In the genomic region with DNA sequence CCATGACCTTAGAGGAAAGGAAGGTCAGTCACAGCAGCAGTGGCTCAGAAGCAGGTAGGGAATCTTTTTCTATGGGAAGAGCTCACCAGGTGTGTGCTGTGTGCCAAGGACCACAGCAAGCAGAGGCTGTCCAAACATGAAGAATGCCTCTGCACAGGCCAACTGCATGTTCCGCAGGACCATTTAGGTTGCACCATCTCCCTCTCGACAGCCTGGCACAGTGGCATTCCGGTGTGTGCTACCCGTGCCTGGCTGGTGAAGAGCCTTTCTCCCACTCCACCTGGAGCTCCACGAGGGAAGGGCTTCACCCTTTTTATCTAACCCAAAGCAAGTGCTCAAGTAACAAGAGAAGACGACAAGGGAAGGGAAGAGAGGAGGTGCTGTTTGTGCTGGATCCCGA, we compare ENCODE assay signal across 19 cellular contexts.
DNase-seq lines count a peak whose midpoint lies in the region; ATAC-seq, FAIRE-seq and TF ChIP-seq lines count a peak whose summit lies in the region.
"Had no signal": no experiment of that assay in that cellular context is flagged by ENCODE, and none has a peak within 500 bp of the region (broad histone marks: within the 10 kb centered on the region; RNA-seq: fewer than 3 reads in every experiment).

No MANE protein-coding gene starts in this region.

- no peak overlapping the region for H3K4me3 Mint-ChIP-seq in CD14-positive monocyte
- H3K4me3 Mint-ChIP-seq: activated T-helper 17 cell treated with anti-CD3 and anti-CD28 coated beads, Interleukin-2, amount 50 U/mL, for 72 hours had no signal

- in situ Hi-C loops in gastrocnemius medialis (cut with MboI; ENCODE audit: low sequenced_read_pairs in 4 of 4), result no loop called here

- ATAC-seq in gastrocnemius medialis, result no peak
- ATAC-seq in HG03439 (IDR thresholded peaks at IDR 0.05; ENCODE audit: unreplicated experiment), result no peak
- ATAC-seq: activated CD4-positive, CD25-positive, alpha-beta regulatory T cell treated with anti-CD3 and anti-CD28 coated beads, Interleukin-2, amount 50 U/mL, for 24 hours; activated T-helper 17 cell treated with anti-CD3 and anti-CD28 coated beads, Interleukin-2, amount 50 U/mL, for 72 hours had no signal

- H3K9me1 ChIP-seq in keratinocyte (ENCODE audit: control insufficient read depth, extremely low read depth, insufficient read depth, low read length), result peaks cover 10% of the 10 kb centered on the region

- H3K4me1 Mint-ChIP-seq in CD14-positive monocyte, result peaks cover 69% of the 10 kb centered on the region

- intact Hi-C loops in CD14-positive monocyte (cut with micrococcal nuclease), result loop anchor here in 1 of 2 donors (2.0 to 10.0 kb wide), 2 partner anchors 22 to 216 kb away; a partner anchor contains a TSS
- intact Hi-C loops in breast epithelium (cut with DNase I; ENCODE audit: low total_unique reads), result no loop called here
- intact Hi-C loops in gastrocnemius medialis (cut with DNase I; ENCODE audit: low total_unique reads), result no loop called here

- peaks cover 0 to 2% (median 2%) of the 10 kb centered on the region in 3 donors for H3K27me3 Mint-ChIP-seq in CD14-positive monocyte (ENCODE audit: low read depth in 3 of 3)
- H3K27me3 Mint-ChIP-seq: activated T-helper 17 cell treated with anti-CD3 and anti-CD28 coated beads, Interleukin-2, amount 50 U/mL, for 72 hours had no signal

- H3K79me2 ChIP-seq in keratinocyte (ENCODE audit: control insufficient read depth, insufficient read depth, low read length), result peaks cover 53% of the 10 kb centered on the region

- peak overlapping the region; percentile 34 for H3K4me2 ChIP-seq in keratinocyte (ENCODE audit: control insufficient read depth, extremely low read depth, insufficient read depth, low read depth, low read length)

- H3K36me3 ChIP-seq in breast epithelium, result no peaks in the 10 kb centered on the region
- H3K36me3 ChIP-seq in keratinocyte (ENCODE audit: control insufficient read depth in 2 of 2, extremely low read depth in 1 of 2, insufficient read depth in 2 of 2, low read length in 2 of 2), result peaks cover 0 to 3% of the 10 kb centered on the region in 2 experiments
- H3K36me3 ChIP-seq in gastrocnemius medialis, result no peaks in the 10 kb centered on the region
- H3K36me3 ChIP-seq in MG63, result peaks cover 6% of the 10 kb centered on the region
- H3K36me3 ChIP-seq: HAP-1, ovary had no signal

- H3K4me1 ChIP-seq in breast epithelium (peaks cover 25 to 43% of the 10 kb centered on the region in 2 donors), keratinocyte (ENCODE audit: control insufficient read depth, extremely low read depth, insufficient read depth, low read length) (peaks cover 57% of the 10 kb centered on the region), gastrocnemius medialis (peaks cover 71 to 83% of the 10 kb centered on the region in 2 donors)

- TF ChIP-seq POLR2A in breast epithelium (IDR thresholded peaks at IDR 0.05), result no peak
- TF ChIP-seq POLR2A in gastrocnemius medialis (IDR thresholded peaks at IDR 0.05), result no peak

- H3K9ac ChIP-seq in keratinocyte (ENCODE audit: control insufficient read depth, extremely low read depth, insufficient read depth, low read length), result no peak overlapping the region

- no peaks in the 10 kb centered on the region for H3K9me3 ChIP-seq in breast epithelium
- H3K9me3 ChIP-seq in keratinocyte (ENCODE audit: control insufficient read depth, low read depth, low read length), result no peaks in the 10 kb centered on the region
- H3K9me3 ChIP-seq in gastrocnemius medialis, result no peaks in the 10 kb centered on the region
- H3K9me3 ChIP-seq in MG63, result no peaks in the 10 kb centered on the region
- H3K9me3 ChIP-seq: HAP-1, ovary had no signal

- TF ChIP-seq CTCF in CD14-positive monocyte (IDR thresholded peaks at IDR 0.05), result no peak
- no peak for TF ChIP-seq CTCF in breast epithelium (IDR thresholded peaks at IDR 0.05)
- no peak for TF ChIP-seq CTCF in keratinocyte (optimal IDR thresholded peaks at IDR 0.05 in 1 of 3, IDR thresholded peaks at IDR 0.05 in 1 of 3, conservative IDR thresholded peaks at IDR 0.05 in 1 of 3; ENCODE audit: extremely low read depth in 1 of 3, insufficient read depth in 2 of 3, low read length in 3 of 3)
- TF ChIP-seq CTCF in gastrocnemius medialis (IDR thresholded peaks at IDR 0.05 in 4 of 5, conservative IDR thresholded peaks at IDR 0.05 in 1 of 5), result no peak

- H3K27ac ChIP-seq in breast epithelium, result peak overlapping the region; percentile 88 to 93
- H3K27ac ChIP-seq in keratinocyte (ENCODE audit: control insufficient read depth, insufficient read depth, low read length), result peak overlapping the region; percentile 61
- peak overlapping the region; percentile 4 to 95 (median 76) for H3K27ac ChIP-seq in gastrocnemius medialis
- H3K27ac ChIP-seq: ovary had no signal

- peaks cover 28 to 44% of the 10 kb centered on the region in 2 donors for H3K36me3 Mint-ChIP-seq in CD14-positive monocyte

- H2AFZ ChIP-seq in keratinocyte (ENCODE audit: control insufficient read depth, low read length), result no peak overlapping the region

- H3K27ac Mint-ChIP-seq in CD14-positive monocyte, result peak overlapping the region in 6 of 7 donors; percentile 82 to 100 (median 95)
- H3K27ac Mint-ChIP-seq: activated T-helper 17 cell treated with anti-CD3 and anti-CD28 coated beads, Interleukin-2, amount 50 U/mL, for 72 hours had no signal

- H3K4me3 ChIP-seq in breast epithelium (no peak overlapping the region), keratinocyte (ENCODE audit: control insufficient read depth in 2 of 3, extremely low read depth in 1 of 3, insufficient read depth in 2 of 3, low read depth in 1 of 3, low read length in 3 of 3) (no peak overlapping the region), gastrocnemius medialis (no peak overlapping the region), MG63 (no peak overlapping the region)
- H3K4me3 ChIP-seq: HAP-1, ovary had no signal

- no peak for FAIRE-seq in keratinocyte (lab: Jason Lieb, UNC)
- FAIRE-seq: GM12891, islet of Langerhans had no signal

- H3K27me3 ChIP-seq in breast epithelium, result no peaks in the 10 kb centered on the region
- no peaks in the 10 kb centered on the region for H3K27me3 ChIP-seq in keratinocyte (ENCODE audit: control insufficient read depth, extremely low read depth, insufficient read depth, low read length)
- H3K27me3 ChIP-seq in gastrocnemius medialis, result no peaks in the 10 kb centered on the region
- no peaks in the 10 kb centered on the region for H3K27me3 ChIP-seq in MG63
- H3K27me3 ChIP-seq: ovary had no signal

- no peaks in the 10 kb centered on the region for H4K20me1 ChIP-seq in keratinocyte (ENCODE audit: control insufficient read depth, extremely low read depth, insufficient read depth, low read length)

- peaks cover 0 to 2% (median 0%) of the 10 kb centered on the region in 7 donors for H3K9me3 Mint-ChIP-seq in CD14-positive monocyte
- H3K9me3 Mint-ChIP-seq: activated T-helper 17 cell treated with anti-CD3 and anti-CD28 coated beads, Interleukin-2, amount 50 U/mL, for 72 hours; IgD-negative memory B cell had no signal

- DNase-seq in CD14-positive monocyte (ENCODE audit: low spot score) (no peak), breast epithelium (ENCODE audit: low spot score in 2 of 2) (peak in 1 of 2 donors; percentile 66), keratinocyte (ENCODE audit: low read depth, low spot score) (no peak), gastrocnemius medialis (no peak), inferior parietal cortex (ENCODE audit: extremely low spot score) (no peak), SHP77 (lab: John Stamatoyannopoulos, UW) (no peak), MG63 (no peak)
- DNase-seq: central memory CD4-positive, alpha-beta T cell; DND-41; NCI-H1694; NCI-H748 treated with DMSO at 0.1 percent for 48 hours; ovary had no signal

- dilution Hi-C loops in keratinocyte (cut with MboI; ENCODE audit: extremely low pct_ligation_motif_present, low sequenced_read_pairs), result no loop called here
